In genomic region chr2:174066871-174067270, GRCh38 we compare ENCODE assay signal across 21 cellular contexts.
"Had no signal": no experiment of that assay in that cellular context is flagged by ENCODE, and none has a peak within 500 bp of the region (broad histone marks: within the 10 kb centered on the region; RNA-seq: fewer than 3 reads in every experiment).

No MANE protein-coding gene starts in this region.

- H3K4me3 ChIP-seq: esophagus muscularis mucosa, heart left ventricle, psoas muscle, sigmoid colon, skin epidermis, stomach, thoracic aorta, transverse colon had no signal

- H3K4me1 ChIP-seq: psoas muscle, sigmoid colon, stomach, transverse colon had no signal

- H3K9me3 Mint-ChIP-seq: nephron progenitor cell had no signal

- ATAC-seq: heart left ventricle; naive thymus-derived CD4-positive, alpha-beta T cell; psoas muscle had no signal

- H3K9me3 ChIP-seq: esophagus muscularis mucosa, heart left ventricle, neutrophil, psoas muscle, sigmoid colon, stomach, thoracic aorta, transverse colon had no signal

- H3K4me3 Mint-ChIP-seq: nephron progenitor cell had no signal

- H3K27me3 ChIP-seq: heart left ventricle, sigmoid colon, stomach, transverse colon had no signal

- H3K4me1 Mint-ChIP-seq: naive thymus-derived CD4-positive, alpha-beta T cell had no signal

- DNase-seq: effector memory CD4-positive, alpha-beta T cell; foreskin melanocyte; heart left ventricle; hypothalamus; kidney glomerular epithelial cell; naive thymus-derived CD4-positive, alpha-beta T cell; nephron progenitor cell; psoas muscle; retina; sigmoid colon; stimulated activated CD4-positive, alpha-beta T cell treated with anti-CD3 and anti-CD28 coated beads, Interleukin-2, amount 100 ng/mL, for 24 hours; stimulated activated CD4-positive, alpha-beta T cell treated with anti-CD3 and anti-CD28 coated beads, Interleukin-4, amount 100 ng/mL, for 4 hours; stimulated activated naive CD4-positive, alpha-beta T cell; stomach; substantia nigra; transverse colon had no signal

- H3K27ac Mint-ChIP-seq: nephron progenitor cell had no signal

- H3K27ac ChIP-seq: epithelial cell of prostate, esophagus muscularis mucosa, heart left ventricle, neutrophil, psoas muscle, sigmoid colon, skin epidermis, stomach, thoracic aorta, transverse colon had no signal

- H3K36me3 ChIP-seq: esophagus muscularis mucosa, heart left ventricle, neutrophil, sigmoid colon, stomach, thoracic aorta, transverse colon had no signal
